ENCODE assay signal across 20 cellular contexts in genomic region chr2:74789278-74789677, GRCh38.
"Had no signal": no experiment of that assay in that cellular context is flagged by ENCODE, and none has a peak within 500 bp of the region (broad histone marks: within the 10 kb centered on the region; RNA-seq: fewer than 3 reads in every experiment).

No MANE protein-coding gene starts in this region.

- H3K4me3 Mint-ChIP-seq: activated CD4-positive, alpha-beta T cell treated with anti-CD3 and anti-CD28 coated beads, Interleukin-2, amount 10 ng/mL, durations not matched to agents 24 days and 14 days; activated CD8-positive, alpha-beta T cell treated with anti-CD3 and anti-CD28 coated beads, Interleukin-2, amount 10 ng/mL, durations not matched to agents 7 days and 5 days; neural crest cell; stimulated activated memory B cell treated with anti-CD40 and anti-IgM and Interleukin-4, amounts not matched to agents 10 μg/mL and 1 μg/mL and 100 μg/mL, for 72 hours; WTC11 had no signal

- H3K4me3 ChIP-seq: coronary artery, esophagus squamous epithelium, lung, thyroid gland had no signal

- H3K27me3 ChIP-seq: esophagus squamous epithelium, thyroid gland had no signal

- H3K4me1 ChIP-seq: esophagus squamous epithelium had no signal

- DNase-seq: activated CD4-positive, alpha-beta T cell treated with anti-CD3 and anti-CD28 coated beads, Interleukin-2, amount 10 ng/mL, durations not matched to agents 24 days and 14 days; activated CD8-positive, alpha-beta memory T cell treated with anti-CD3 and anti-CD28 coated beads, Interleukin-2, amount 50 U/mL, for 4 hours; activated CD8-positive, alpha-beta T cell treated with anti-CD3 and anti-CD28 coated beads, Interleukin-2, amount 10 ng/mL, durations not matched to agents 7 days and 5 days; activated gamma-delta T cell; activated T-cell treated with anti-CD3 and anti-CD28 coated beads, Interleukin-2, amount 50 U/mL, for 48 hours; amniotic stem cell; central memory CD4-positive, alpha-beta T cell; effector CD4-positive, alpha-beta T cell; esophagus squamous epithelium; glutamatergic neuron; kidney glomerular epithelial cell; midbrain; T-helper 2 cell; thyroid gland had no signal

- H3K27ac ChIP-seq: coronary artery, esophagus squamous epithelium, thyroid gland had no signal

- H3K27ac Mint-ChIP-seq: activated CD4-positive, alpha-beta T cell treated with anti-CD3 and anti-CD28 coated beads, Interleukin-2, amount 10 ng/mL, durations not matched to agents 24 days and 14 days; activated CD8-positive, alpha-beta T cell treated with anti-CD3 and anti-CD28 coated beads, Interleukin-2, amount 10 ng/mL, durations not matched to agents 7 days and 5 days; activated naive CD4-positive, alpha-beta T cell treated with anti-CD3 and anti-CD28 coated beads, Interleukin-2, amount 50 U/mL, for 72 hours; stimulated activated memory B cell treated with anti-CD40 and anti-IgM and Interleukin-4, amounts not matched to agents 10 μg/mL and 1 μg/mL and 100 μg/mL, for 72 hours; WTC11 had no signal

- H3K36me3 ChIP-seq: esophagus squamous epithelium, thyroid gland had no signal

- H3K36me3 Mint-ChIP-seq: WTC11 had no signal

- ATAC-seq: activated CD8-positive, alpha-beta T cell treated with anti-CD3 and anti-CD28 coated beads, Interleukin-2, amount 10 ng/mL, durations not matched to agents 7 days and 5 days; activated naive CD4-positive, alpha-beta T cell treated with anti-CD3 and anti-CD28 coated beads, Interleukin-2, amount 50 U/mL, for 72 hours; stimulated activated memory B cell treated with anti-CD40 and anti-IgM and Interleukin-4, amounts not matched to agents 10 μg/mL and 1 μg/mL and 100 μg/mL, for 72 hours; WTC11 had no signal

- H3K4me1 Mint-ChIP-seq: activated CD4-positive, alpha-beta T cell treated with anti-CD3 and anti-CD28 coated beads, Interleukin-2, amount 10 ng/mL, durations not matched to agents 24 days and 14 days; neural crest cell; stimulated activated memory B cell treated with anti-CD40 and anti-IgM and Interleukin-4, amounts not matched to agents 10 μg/mL and 1 μg/mL and 100 μg/mL, for 72 hours; WTC11 had no signal

- H3K9me3 ChIP-seq: thyroid gland had no signal
